In genomic region chr9:116541402-116541801, GRCh38 we compare ENCODE assay signal across 25 cellular contexts.
"Had no signal": no experiment of that assay in that cellular context is flagged by ENCODE, and none has a peak within 500 bp of the region (broad histone marks: within the 10 kb centered on the region; RNA-seq: fewer than 3 reads in every experiment).

No MANE protein-coding gene starts in this region.

- H3K27ac Mint-ChIP-seq: activated naive CD8-positive, alpha-beta T cell treated with anti-CD3 and anti-CD28 coated beads, Interleukin-2, amount 10 ng/mL, durations not matched to agents 7 days and 5 days; effector memory CD8-positive, alpha-beta T cell; natural killer cell treated with Interleukin-12 subunit alpha and Interleukin-12 subunit beta and Interleukin-15 and Interleukin-18, amount 100 ng/mL, for 72 hours; progenitor cell of endocrine pancreas; type B pancreatic cell had no signal

- H3K9me3 ChIP-seq: colonic mucosa, esophagus squamous epithelium, gastrocnemius medialis, thoracic aorta, vagina had no signal

- H3K4me1 Mint-ChIP-seq: activated naive CD8-positive, alpha-beta T cell treated with anti-CD3 and anti-CD28 coated beads, Interleukin-2, amount 10 ng/mL, durations not matched to agents 7 days and 5 days had no signal

- H3K4me3 Mint-ChIP-seq: activated naive CD8-positive, alpha-beta T cell treated with anti-CD3 and anti-CD28 coated beads, Interleukin-2, amount 10 ng/mL, durations not matched to agents 7 days and 5 days; effector memory CD8-positive, alpha-beta T cell; natural killer cell treated with Interleukin-12 subunit alpha and Interleukin-12 subunit beta and Interleukin-15 and Interleukin-18, amount 100 ng/mL, for 72 hours; type B pancreatic cell had no signal

- H3K27me3 Mint-ChIP-seq: activated naive CD8-positive, alpha-beta T cell treated with anti-CD3 and anti-CD28 coated beads, Interleukin-2, amount 10 ng/mL, durations not matched to agents 7 days and 5 days; effector memory CD8-positive, alpha-beta T cell; natural killer cell treated with Interleukin-12 subunit alpha and Interleukin-12 subunit beta and Interleukin-15 and Interleukin-18, amount 100 ng/mL, for 72 hours; progenitor cell of endocrine pancreas; type B pancreatic cell had no signal

- ATAC-seq: effector memory CD8-positive, alpha-beta T cell; gastrocnemius medialis; left ventricle myocardium superior; natural killer cell treated with Interleukin-12 subunit alpha and Interleukin-12 subunit beta and Interleukin-15 and Interleukin-18, amount 100 ng/mL, for 72 hours had no signal

- DNase-seq: activated CD4-positive, alpha-beta T cell treated with anti-CD3 and anti-CD28 coated beads for 4 hours; activated CD4-positive, alpha-beta T cell treated with anti-CD3 and anti-CD28 coated beads, Interleukin-2, amount 50 U/mL, for 48 hours; activated CD4-positive, CD25-positive, alpha-beta regulatory T cell; activated CD8-positive, alpha-beta memory T cell treated with anti-CD3 and anti-CD28 coated beads, Interleukin-2, amount 50 U/mL, for 48 hours; activated naive CD4-positive, alpha-beta T cell treated with Interleukin-2 at 50 U/mL for 16 hours; activated naive CD8-positive, alpha-beta T cell treated with anti-CD3 and anti-CD28 coated beads, Interleukin-2, amount 10 ng/mL, durations not matched to agents 7 days and 5 days; activated T-cell treated with anti-CD3 and anti-CD28 coated beads, Interleukin-2, amount 50 U/mL, for 48 hours; amniotic stem cell; colonic mucosa; dorsolateral prefrontal cortex; effector memory CD8-positive, alpha-beta T cell; esophagus squamous epithelium; gastrocnemius medialis; head of caudate nucleus; hypothalamus; left ventricle myocardium superior; mammary epithelial cell; midbrain; stimulated activated CD4-positive, alpha-beta T cell treated with anti-CD3 and anti-CD28 coated beads, Interleukin-4, amount 100 ng/mL, for 24 hours; stimulated activated naive CD4-positive, alpha-beta T cell treated with Interleukin-2 at 50 U/mL for 16 hours had no signal

- H3K36me3 Mint-ChIP-seq: activated naive CD8-positive, alpha-beta T cell treated with anti-CD3 and anti-CD28 coated beads, Interleukin-2, amount 10 ng/mL, durations not matched to agents 7 days and 5 days; natural killer cell treated with Interleukin-12 subunit alpha and Interleukin-12 subunit beta and Interleukin-15 and Interleukin-18, amount 100 ng/mL, for 72 hours; type B pancreatic cell had no signal
